ENCODE assay signal across 2 cellular contexts in genomic region chr10:18632500-18632899, GRCh38.
TF ChIP-seq lines count a peak whose summit lies in the region.

No MANE protein-coding gene starts in this region.

TF ChIP-seq in HEK293, 187 proteins besides CTCF, POLR2A, EP300 and RAD21:
- 0 out of 2 replicates have a peak, but pooled peaks have one; percentile 25 for TF ChIP-seq SCRT2 (tag by site-specific recombination; IDR thresholded peaks at IDR 0.05)
TF ChIP-seq in HEK293: peak in this region for 1; not testable (repeated sequence) for 186.

TF ChIP-seq in K562, 482 proteins besides CTCF, POLR2A, EP300 and RAD21 (continued from another document):
- peak in 1 of 2 experiments; percentile 84 for TF ChIP-seq AFF1 (IDR thresholded peaks at IDR 0.05; ENCODE audit: low read depth in 1 of 2, partially characterized antibody in 2 of 2)
TF ChIP-seq in K562: peak in this region for 2; not testable (repeated sequence) for 480.
